ENCODE assay signal across 10 cellular contexts in the genomic region with DNA sequence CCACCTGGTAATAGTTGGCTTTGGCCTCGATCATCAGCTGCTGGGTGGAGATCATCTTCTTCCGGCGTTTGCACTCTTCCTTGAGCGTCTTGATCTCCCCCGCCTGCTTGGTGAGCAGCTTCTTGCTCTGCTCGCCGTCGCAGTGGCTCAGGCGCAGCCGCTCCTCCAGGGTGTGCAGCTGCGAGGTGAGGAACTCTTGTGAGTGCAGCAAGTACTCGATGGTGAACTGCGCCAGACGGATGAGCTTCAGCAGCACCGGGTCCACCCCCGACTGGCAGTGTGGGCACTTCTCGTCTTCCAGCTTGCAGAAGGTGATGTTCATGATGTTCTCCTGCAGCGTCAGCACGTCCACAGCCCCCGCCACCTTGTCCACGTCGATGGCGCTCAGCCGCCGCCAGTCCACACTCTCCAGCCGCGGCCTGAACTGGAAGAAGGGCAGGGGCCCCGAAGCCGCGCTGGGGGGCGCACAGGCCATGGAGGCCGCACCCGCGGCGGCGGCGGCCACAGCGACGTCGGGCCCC. TPM values are rescaled to one million over a fixed set of nuclear protein-coding genes. Genes with fewer than 3 reads are reported as not detected.
DNase-seq lines count a peak whose midpoint lies in the region; ATAC-seq and TF ChIP-seq lines count a peak whose summit lies in the region.
"Had no signal": no experiment of that assay in that cellular context is flagged by ENCODE, and none has a peak within 500 bp of the region (broad histone marks: within the 10 kb centered on the region; RNA-seq: fewer than 3 reads in every experiment).

No MANE protein-coding gene starts in this region.

- WGBS in stomach, 5 donors = 24 to 69% (median 39%) methylated on average over 23 to 40 of the region's 40 CpGs

- H3K4me1 Mint-ChIP-seq in chondrocyte (ENCODE audit: low read depth) = peaks cover 34% of the 10 kb centered on the region

- H3K4me3 ChIP-seq in HUES48 (ENCODE audit: low read depth, low read length) = peak overlapping the region; percentile 70
- H3K4me3 ChIP-seq in stomach = peak overlapping the region; percentile 44 to 54 (median 50)

- ATAC-seq in left colon (peak; percentile 60), GM21717 (IDR thresholded peaks at IDR 0.05; ENCODE audit: unreplicated experiment) (no peak)

- H3K9ac ChIP-seq in HUES48 (ENCODE audit: low read depth, low read length) = no peak overlapping the region

- peaks cover 16% of the 10 kb centered on the region for H3K36me3 Mint-ChIP-seq in chondrocyte (ENCODE audit: low read depth)

- peak overlapping the region; percentile 63 for H3K4me3 Mint-ChIP-seq in chondrocyte (ENCODE audit: unreplicated experiment)
- H3K4me3 Mint-ChIP-seq: activated B cell treated with CpG ODN at 0.5 μM for 24 hours had no signal

- peak overlapping the region; percentile 57 for H3K27ac Mint-ChIP-seq in chondrocyte (ENCODE audit: unreplicated experiment)
- H3K27ac Mint-ChIP-seq: activated B cell treated with CpG ODN at 0.5 μM for 24 hours had no signal

- no peak overlapping the region for H3K27ac ChIP-seq in HUES48 (ENCODE audit: low read depth, low read length)
- H3K27ac ChIP-seq in stomach = peak overlapping the region in 3 of 5 donors; percentile 2 to 60 (median 29)

- H3K4me1 ChIP-seq in HUES48 (ENCODE audit: control insufficient read depth, insufficient read depth, low read length) (peaks cover 26% of the 10 kb centered on the region), stomach (peaks cover 27 to 43% (median 34%) of the 10 kb centered on the region in 4 donors)

- H3K36me3 ChIP-seq in HUES48 (ENCODE audit: control insufficient read depth, insufficient read depth, low read length) (peaks cover 25% of the 10 kb centered on the region), stomach (no peaks in the 10 kb centered on the region)

- TF ChIP-seq POLR2A in stomach (IDR thresholded peaks at IDR 0.05) = no peak

- H3K9me3 ChIP-seq in HUES48 (ENCODE audit: control insufficient read depth, insufficient read depth, low read length) (no peaks in the 10 kb centered on the region), stomach (no peaks in the 10 kb centered on the region)

- H3K27me3 ChIP-seq in HUES48 (ENCODE audit: control insufficient read depth, insufficient read depth, low read length) (peaks cover 17% of the 10 kb centered on the region), stomach (peaks cover 0 to 60% (median 32%) of the 10 kb centered on the region in 3 donors)

- no peaks in the 10 kb centered on the region for H3K27me3 Mint-ChIP-seq in chondrocyte (ENCODE audit: low read depth)

- no peak for TF ChIP-seq EP300 in stomach (IDR thresholded peaks at IDR 0.05)

- H3K9me3 Mint-ChIP-seq in chondrocyte (ENCODE audit: low read depth) = no peaks in the 10 kb centered on the region
- H3K9me3 Mint-ChIP-seq: activated B cell treated with CpG ODN at 0.5 μM for 24 hours had no signal

- intact Hi-C loops in left colon (cut with DNase I, micrococcal nuclease) (no loop called here), stomach (cut with DNase I; ENCODE audit: low total_unique reads) (no loop called here)

- no peak for TF ChIP-seq CTCF in chondrocyte (IDR thresholded peaks at IDR 0.05)
- TF ChIP-seq CTCF in stomach (IDR thresholded peaks at IDR 0.05) = no peak

- DNase-seq in chondrocyte (ENCODE audit: low spot score) (no peak), left colon (peak in 1 of 2 donors; percentile 21), stomach (no peak), DMS153 (lab: John Stamatoyannopoulos, UW) (no peak), DMS 273 (lab: John Stamatoyannopoulos, UW; ENCODE audit: unreplicated experiment) (no peak)
- no peak for DNase-seq in activated effector memory CD4-positive, alpha-beta T cell treated with Interleukin-2 at 50 U/mL for 16 hours
- DNase-seq: activated B cell treated with CpG ODN at 0.5 μM for 24 hours, NCI-H2171 had no signal

RNA-seq across cellular contexts. Expression of gene DZIP1, which starts 3.2 kb away (rescaled TPM):
- 39.8 to 59.9 TPM (median 42.4 TPM) in 3 replicates for total RNA-seq in chondrocyte
- 1 to 10 TPM; 1.4 to 5.5 TPM for total RNA-seq in left colon
- total RNA-seq in stomach = 10 to 100 TPM; 12.2 to 25.2 (median 19.2) TPM
- polyA plus RNA-seq in stomach = 10 to 100 TPM in 2 of 3 donors, 1 to 10 TPM in 1; 4.7 to 18.2 (median 12.9) TPM
- total RNA-seq: activated B cell treated with CpG ODN at 0.5 μM for 24 hours had no signal

RNA-seq across cellular contexts. Expression of gene DNAJC3, which starts 35.6 kb away (rescaled TPM):
- total RNA-seq in chondrocyte = 53.9 to 73.5 TPM (median 55.1 TPM) in 3 replicates
- total RNA-seq in left colon = 10 to 100 TPM; 59.3 to 60.2 TPM
- total RNA-seq in stomach = 100 to 1,000 TPM in 1 of 5 donors, 10 to 100 TPM in 3, 1 to 10 TPM in 1; 9.9 to 102 (median 19.6) TPM
- polyA plus RNA-seq in stomach = 10 to 100 TPM in 1 of 3 donors, 1 to 10 TPM in 2; 6.3 to 10.7 (median 8.8) TPM
